Comparison of ENCODE assay signal across 9 cellular contexts in genomic region chr19:893775-894090, GRCh38. TPM values are rescaled to one million over a fixed set of nuclear protein-coding genes. Genes with fewer than 3 reads are reported as not detected.
DNase-seq lines count a peak whose midpoint lies in the region; ATAC-seq and TF ChIP-seq lines count a peak whose summit lies in the region.
"Had no signal": no experiment of that assay in that cellular context is flagged by ENCODE, and none has a peak within 500 bp of the region (broad histone marks: within the 10 kb centered on the region; RNA-seq: fewer than 3 reads in every experiment).

No MANE protein-coding gene starts in this region.

- H3K36me3 ChIP-seq in heart right ventricle, result peaks cover 0 to 44% (median 5%) of the 10 kb centered on the region in 9 donors
- peaks cover 0 to 13% of the 10 kb centered on the region in 2 donors for H3K36me3 ChIP-seq in adrenal gland (replicated peaks in 1 of 2)
- H3K36me3 ChIP-seq in muscle layer of colon (ENCODE audit: insufficient read depth, low read length), result peaks cover 17% of the 10 kb centered on the region
- no peaks in the 10 kb centered on the region for H3K36me3 ChIP-seq in uterus

- no peak for ATAC-seq in heart right ventricle
- no peak for ATAC-seq in HG02678 (IDR thresholded peaks at IDR 0.05; ENCODE audit: unreplicated experiment)

- WGBS in heart right ventricle, 2 donors, result 67 to 76% methylated on average over 12 of the region's 12 CpGs
- WGBS in adrenal gland, 4 donors, result 71 to 85% (median 78%) methylated on average over 12 of the region's 12 CpGs
- WGBS in lower leg skin, 2 donors, result 64 to 71% methylated on average over 12 of the region's 12 CpGs

- H3K9me3 ChIP-seq in heart right ventricle (no peaks in the 10 kb centered on the region), adrenal gland (replicated peaks in 1 of 3) (no peaks in the 10 kb centered on the region), muscle layer of colon (ENCODE audit: low read length) (no peaks in the 10 kb centered on the region), uterus (no peaks in the 10 kb centered on the region)

- intact Hi-C loops in heart right ventricle (cut with DNase I) (loop anchor here in 1 of 10 donors (1.0 kb wide), 1 partner anchor 20 kb away; the partner anchor contains the start of gene R3HDM4), cardiac septum (cut with DNase I) (no loop called here), adrenal gland (cut with DNase I) (no loop called here), uterus (cut with DNase I; ENCODE audit: low total_unique reads) (no loop called here), lower leg skin (cut with DNase I; ENCODE audit: low total_unique reads) (no loop called here)

- TF ChIP-seq CTCF in heart right ventricle (IDR thresholded peaks at IDR 0.05) (no peak), adrenal gland (IDR thresholded peaks at IDR 0.05) (no peak), uterus (IDR thresholded peaks at IDR 0.05) (no peak), lower leg skin (IDR thresholded peaks at IDR 0.05) (no peak)

- DNase-seq in heart right ventricle (no peak), cardiac septum (ENCODE audit: low spot score) (no peak), adrenal gland (peak in 1 of 7 donors; percentile 64), uterus (no peak), lower leg skin (ENCODE audit: low spot score in 2 of 2) (no peak), NCI-H774 (lab: John Stamatoyannopoulos, UW) (no peak)

- H3K4me3 ChIP-seq in heart right ventricle (peak overlapping the region in 9 of 10 donors; percentile 67 to 92 (median 81)), adrenal gland (peak overlapping the region in 1 of 4 donors; percentile 3), muscle layer of colon (ENCODE audit: low read depth in 1 of 2, low read length in 2 of 2) (peak overlapping the region in 1 of 2 donors; percentile 79), uterus (peak overlapping the region; percentile 70 to 89), lower leg skin (ENCODE audit: low read depth, poor library complexity, severe bottlenecking) (no peak overlapping the region)

- TF ChIP-seq POLR2A in adrenal gland (IDR thresholded peaks at IDR 0.05) (no peak), uterus (IDR thresholded peaks at IDR 0.05) (no peak), lower leg skin (IDR thresholded peaks at IDR 0.05) (no peak)

- no peaks in the 10 kb centered on the region for H3K27me3 ChIP-seq in heart right ventricle
- H3K27me3 ChIP-seq in adrenal gland, result no peaks in the 10 kb centered on the region
- H3K27me3 ChIP-seq in muscle layer of colon (ENCODE audit: control insufficient read depth in 1 of 2, insufficient read depth in 2 of 2, low read length in 2 of 2), result no peaks in the 10 kb centered on the region
- H3K27me3 ChIP-seq in uterus, result no peaks in the 10 kb centered on the region

- H3K4me1 ChIP-seq in heart right ventricle (peaks cover 0 to 19% (median 9%) of the 10 kb centered on the region in 9 donors), adrenal gland (replicated peaks in 1 of 2) (peaks cover 6 to 8% of the 10 kb centered on the region in 2 donors), muscle layer of colon (ENCODE audit: insufficient read depth, low read length) (peaks cover 6% of the 10 kb centered on the region), uterus (no peaks in the 10 kb centered on the region)

- H3K27ac ChIP-seq in heart right ventricle, result peak overlapping the region; percentile 87 to 97 (median 94)
- peak overlapping the region in 4 of 5 donors; percentile 82 to 91 (median 88) for H3K27ac ChIP-seq in adrenal gland
- peak overlapping the region; percentile 84 for H3K27ac ChIP-seq in muscle layer of colon (ENCODE audit: low read depth, low read length)
- peak overlapping the region; percentile 90 to 93 for H3K27ac ChIP-seq in uterus

- peak overlapping the region; percentile 26 for H3K9ac ChIP-seq in muscle layer of colon (ENCODE audit: low read length)

RNA-seq across cellular contexts. Expression of gene RNU6-9, which starts 0.4 kb away (rescaled TPM):
- not detected for total RNA-seq in heart right ventricle
- polyA plus RNA-seq in heart right ventricle, result not detected
- not detected for total RNA-seq in cardiac septum
- total RNA-seq in adrenal gland, result not detected
- polyA plus RNA-seq in adrenal gland, result not detected
- not detected for total RNA-seq in uterus
- not detected for total RNA-seq in lower leg skin
- polyA plus RNA-seq: small intestine had no signal

RNA-seq across cellular contexts. Expression of gene MED16, which starts 0.7 kb away (rescaled TPM):
- 10 to 100 TPM; 17.6 to 37.4 (median 26.2) TPM for total RNA-seq in heart right ventricle
- 10 to 100 TPM; 31.0 to 42.9 TPM for polyA plus RNA-seq in heart right ventricle
- total RNA-seq in cardiac septum, result 27.0 TPM
- 100 to 1,000 TPM in 1 of 8 donors, 10 to 100 TPM in 7; 46.1 to 101 (median 62.6) TPM for total RNA-seq in adrenal gland
- 100 to 1,000 TPM in 2 of 3 donors, 1 to 10 TPM in 1; 5.3 to 139 (median 127) TPM for polyA plus RNA-seq in adrenal gland
- total RNA-seq in uterus, result 10 to 100 TPM; 12.0 to 69.1 (median 43.1) TPM
- total RNA-seq in lower leg skin, result 10 to 100 TPM; 41.7 to 62.3 (median 45.5) TPM

RNA-seq across cellular contexts. Expression of gene R3HDM4, which starts 19.3 kb away (rescaled TPM):
- total RNA-seq in heart right ventricle (10 to 100 TPM; 16.3 to 30.6 (median 19.9) TPM), cardiac septum (24.5 TPM), adrenal gland (10 to 100 TPM in 7 of 8 donors, 1 to 10 TPM in 1; 8.9 to 40.5 (median 29.6) TPM), uterus (10 to 100 TPM in 3 of 4 donors, 1 to 10 TPM in 1; 5.3 to 38.2 (median 21.2) TPM), lower leg skin (10 to 100 TPM; 58.1 to 75.6 (median 65.8) TPM)
- polyA plus RNA-seq in heart right ventricle (10 to 100 TPM; 34.5 to 49.8 TPM), adrenal gland (10 to 100 TPM; 19.8 to 59.5 (median 57.7) TPM)

RNA-seq across cellular contexts. Expression of gene KISS1R, which starts 23.4 kb away (rescaled TPM):
- total RNA-seq in heart right ventricle (not detected), cardiac septum (not detected), adrenal gland (under 1 TPM in 1 of 8 donors, not detected in 7; 0.25 TPM), uterus (under 1 TPM in 1 of 4 donors, not detected in 3; 0.14 TPM), lower leg skin (1 to 10 TPM in 1 of 4 donors, under 1 TPM in 1, not detected in 2; 0.88 to 3.5 TPM)
- polyA plus RNA-seq in heart right ventricle (not detected), adrenal gland (not detected)

RNA-seq across cellular contexts. Expression of gene ARID3A, which starts 32.1 kb away (rescaled TPM):
- total RNA-seq in heart right ventricle, result 10 to 100 TPM in 1 of 10 donors, 1 to 10 TPM in 9; 3.0 to 11.7 (median 5.3) TPM
- 1 to 10 TPM; 3.7 to 4.2 TPM for polyA plus RNA-seq in heart right ventricle
- total RNA-seq in cardiac septum, result 7.8 TPM
- total RNA-seq in adrenal gland, result 10 to 100 TPM in 1 of 8 donors, 1 to 10 TPM in 7; 4.2 to 10.2 (median 8.3) TPM
- 1 to 10 TPM; 1.6 to 6.7 (median 2.1) TPM for polyA plus RNA-seq in adrenal gland
- 10 to 100 TPM in 1 of 4 donors, 1 to 10 TPM in 3; 1.3 to 22.0 (median 3.8) TPM for total RNA-seq in uterus
- 1 to 10 TPM; 1.8 to 9.4 (median 5.6) TPM for total RNA-seq in lower leg skin
